Comparison of ENCODE assay signal across 31 cellular contexts in the genomic region with DNA sequence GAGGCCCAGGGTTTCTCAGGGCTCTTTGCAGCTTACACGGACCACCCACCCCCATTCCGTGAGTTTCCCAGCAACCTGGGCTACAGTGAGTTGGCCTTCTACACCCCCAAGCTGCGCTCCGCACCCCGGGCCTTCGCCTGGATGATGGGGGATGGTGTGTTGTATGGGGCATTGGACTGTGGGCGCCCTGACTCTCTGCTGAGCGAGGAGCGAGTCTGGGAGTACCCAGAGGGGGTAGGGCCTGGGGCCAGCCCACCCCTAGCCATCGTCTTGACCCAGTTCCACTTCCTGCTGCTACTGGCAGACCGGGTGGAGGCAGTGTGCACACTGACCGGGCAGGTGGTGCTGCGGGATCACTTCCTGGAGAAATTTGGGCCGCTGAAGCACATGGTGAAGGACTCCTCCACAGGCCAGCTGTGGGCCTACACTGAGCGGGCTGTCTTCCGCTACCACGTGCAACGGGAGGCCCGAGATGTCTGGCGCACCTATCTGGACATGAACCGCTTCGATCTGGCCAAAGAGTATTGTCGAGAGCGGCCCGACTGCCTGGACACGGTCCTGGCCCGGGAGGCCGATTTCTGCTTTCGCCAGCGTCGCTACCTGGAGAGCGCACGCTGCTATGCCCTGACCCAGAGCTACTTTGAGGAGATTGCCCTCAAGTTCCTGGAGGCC. TPM values are rescaled to one million over a fixed set of nuclear protein-coding genes. Genes with fewer than 3 reads are reported as not detected.
"Had no signal": no experiment of that assay in that cellular context is flagged by ENCODE, and none has a peak within 500 bp of the region (broad histone marks: within the 10 kb centered on the region; RNA-seq: fewer than 3 reads in every experiment).

No MANE protein-coding gene starts in this region.

- H3K27ac ChIP-seq: adrenal gland, body of pancreas, gastrocnemius medialis, left lung, lower lobe of right lung, ovary, skin epidermis, thoracic aorta, WERI-Rb-1 had no signal

- H3K4me3 ChIP-seq: adrenal gland, body of pancreas, gastrocnemius medialis, left lung, lower lobe of right lung, ovary, skin epidermis, thoracic aorta had no signal

- H3K27me3 ChIP-seq: adrenal gland, body of pancreas, gastrocnemius medialis, left lung, ovary had no signal

- DNase-seq: activated CD4-positive, alpha-beta T cell treated with anti-CD3 and anti-CD28 coated beads for 48 hours; activated CD4-positive, alpha-beta T cell treated with anti-CD3 and anti-CD28 coated beads, Interleukin-2, amount 50 U/mL, for 48 hours; activated CD8-positive, alpha-beta memory T cell treated with anti-CD3 and anti-CD28 coated beads for 24 hours; activated effector memory CD4-positive, alpha-beta T cell treated with anti-CD3 and anti-CD28 coated beads, Interleukin-2, amount 50 U/mL, for 16 hours; activated naive CD4-positive, alpha-beta T cell treated with anti-CD3 and anti-CD28 coated beads for 36 hours; activated naive CD8-positive, alpha-beta T cell treated with anti-CD3 and anti-CD28 coated beads for 36 hours; adrenal gland; aorta; body of pancreas; effector memory CD4-positive, alpha-beta T cell; erythroblast; gastrocnemius medialis; glutamatergic neuron; left lung; lower lobe of right lung; mesenchymal stem cell; ovary; stimulated activated CD4-positive, alpha-beta T cell treated with anti-CD3 and anti-CD28 coated beads, Interleukin-4, amount 100 ng/mL, for 24 hours; T1000; trophoblast cell; WERI-Rb-1 had no signal

- FAIRE-seq: colon, islet of Langerhans, urothelium cell line had no signal

- H3K9me3 ChIP-seq: adrenal gland, body of pancreas, gastrocnemius medialis, left lung, lower lobe of right lung, ovary, thoracic aorta had no signal

- H3K36me3 ChIP-seq: ovary had no signal

- ATAC-seq: activated CD4-positive, CD25-positive, alpha-beta regulatory T cell treated with anti-CD3 and anti-CD28 coated beads, Interleukin-2, amount 50 U/mL, for 24 hours; body of pancreas; gastrocnemius medialis; left lung; lower lobe of right lung; naive thymus-derived CD8-positive, alpha-beta T cell; sciatic nerve; stimulated activated effector memory CD8-positive, alpha-beta T cell treated with anti-CD3 and anti-CD28 coated beads, Interleukin-12 subunit alpha, Interleukin-12 subunit beta, amount 100 ng/mL, for 72 hours had no signal

RNA-seq across cellular contexts. Expression of gene RHOV, which starts 25.6 kb away (rescaled TPM):
- total RNA-seq: gastrocnemius medialis; naive thymus-derived CD8-positive, alpha-beta T cell; subcutaneous adipose tissue; thoracic aorta had no signal
- polyA plus RNA-seq: naive thymus-derived CD8-positive, alpha-beta T cell had no signal

RNA-seq across cellular contexts. Expression of gene DLL4, which starts 29.5 kb away (rescaled TPM):
- total RNA-seq: activated naive CD8-positive, alpha-beta T cell treated with anti-CD3 and anti-CD28 coated beads for 36 hours had no signal
- polyA plus RNA-seq: naive thymus-derived CD8-positive, alpha-beta T cell had no signal

RNA-seq across cellular contexts. Expression of gene CHAC1, which starts 53.6 kb away (rescaled TPM):
- polyA plus RNA-seq: naive thymus-derived CD8-positive, alpha-beta T cell had no signal
